22 cellular contexts compared by ENCODE assay signal in genomic region chr10:76544789-76545188, GRCh38.
"Had no signal": no experiment of that assay in that cellular context is flagged by ENCODE, and none has a peak within 500 bp of the region (broad histone marks: within the 10 kb centered on the region; RNA-seq: fewer than 3 reads in every experiment).

No MANE protein-coding gene starts in this region.

- FAIRE-seq: K562, RCC 7860 had no signal

- H3K27ac ChIP-seq: KMS-11, SJSA1, SK-N-MC had no signal

- H3K9me3 ChIP-seq: SJSA1 had no signal

- ATAC-seq: K562 had no signal

- H3K4me1 Mint-ChIP-seq: IgD-negative memory B cell had no signal

- H3K36me3 ChIP-seq: SJSA1 had no signal

- H3K4me3 Mint-ChIP-seq: IgD-negative memory B cell had no signal

- DNase-seq: Kasumi-1, MM.1S, NCI-H1092 treated with DMSO at 0.1 percent for 48 hours, NCI-H1436, NCI-H187, NCI-H2029, NCI-H2081 treated with DMSO at 0.1 percent for 48 hours, NCI-H2171, NCI-H345, NCI-H446 treated with DMSO at 0.1 percent for 48 hours, NCI-H510A treated with DMSO at 0.1 percent for 48 hours, NCI-H526, NCI-H82, Right ventricle myocardium superior, RPMI8226, SIG-M5 had no signal

- H3K9me3 Mint-ChIP-seq: IgD-negative memory B cell had no signal

- H3K4me3 ChIP-seq: K562, SJSA1, SK-N-MC had no signal

- H3K9ac ChIP-seq: KMS-11 had no signal

- H3K27me3 Mint-ChIP-seq: IgD-negative memory B cell had no signal

- H3K36me3 Mint-ChIP-seq: IgD-negative memory B cell had no signal

- H3K27ac Mint-ChIP-seq: IgD-negative memory B cell had no signal

- H3K27me3 ChIP-seq: SJSA1 had no signal

- H3K4me2 ChIP-seq: KMS-11 had no signal
